ENCODE assay signal across 1 cellular context in the genomic region with DNA sequence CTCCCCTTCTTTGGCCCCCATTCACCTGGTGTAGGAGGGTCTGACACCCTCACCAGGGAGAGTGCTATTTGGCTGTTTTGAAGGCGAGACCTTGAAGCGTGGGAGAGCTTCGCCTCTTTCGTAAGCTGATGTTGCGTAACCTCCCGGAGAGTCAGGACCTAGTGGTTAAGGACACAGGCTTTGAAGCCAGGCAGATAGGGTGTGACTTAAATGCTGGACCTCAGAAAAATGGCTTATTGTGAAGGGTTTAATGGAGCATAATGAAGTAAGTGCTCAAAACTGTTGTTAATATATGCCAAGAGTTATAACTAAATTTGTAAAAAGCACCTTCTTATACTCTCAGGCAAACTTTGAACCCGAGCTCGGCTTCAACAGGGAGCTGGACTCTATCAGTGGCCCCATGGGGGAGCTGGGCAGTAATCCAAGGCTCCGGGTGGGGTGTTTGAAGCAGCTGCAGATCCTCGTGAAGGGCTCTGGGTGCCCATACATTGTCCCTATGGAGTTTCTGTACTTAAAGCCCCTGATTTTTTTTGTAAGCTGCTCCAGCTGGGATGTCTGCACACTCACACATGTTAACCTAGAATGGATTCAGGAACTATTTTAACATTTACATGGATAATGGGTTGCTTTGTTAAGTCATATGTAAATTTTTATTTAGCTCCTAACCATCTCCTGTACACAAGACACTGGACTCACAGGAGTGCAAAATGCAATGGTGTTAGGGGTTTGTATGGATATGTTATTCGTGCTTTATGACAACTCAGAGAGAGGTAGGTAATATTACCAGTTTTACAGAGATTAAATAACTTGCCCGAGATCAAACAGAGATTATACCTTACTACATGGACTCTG.
TF ChIP-seq lines count a peak whose summit lies in the region.

No MANE protein-coding gene starts in this region.

TF ChIP-seq in HepG2, 621 proteins besides CTCF, POLR2A, EP300 and RAD21 (continued from another document and continues in another):
- TF ChIP-seq, protein P1, sequence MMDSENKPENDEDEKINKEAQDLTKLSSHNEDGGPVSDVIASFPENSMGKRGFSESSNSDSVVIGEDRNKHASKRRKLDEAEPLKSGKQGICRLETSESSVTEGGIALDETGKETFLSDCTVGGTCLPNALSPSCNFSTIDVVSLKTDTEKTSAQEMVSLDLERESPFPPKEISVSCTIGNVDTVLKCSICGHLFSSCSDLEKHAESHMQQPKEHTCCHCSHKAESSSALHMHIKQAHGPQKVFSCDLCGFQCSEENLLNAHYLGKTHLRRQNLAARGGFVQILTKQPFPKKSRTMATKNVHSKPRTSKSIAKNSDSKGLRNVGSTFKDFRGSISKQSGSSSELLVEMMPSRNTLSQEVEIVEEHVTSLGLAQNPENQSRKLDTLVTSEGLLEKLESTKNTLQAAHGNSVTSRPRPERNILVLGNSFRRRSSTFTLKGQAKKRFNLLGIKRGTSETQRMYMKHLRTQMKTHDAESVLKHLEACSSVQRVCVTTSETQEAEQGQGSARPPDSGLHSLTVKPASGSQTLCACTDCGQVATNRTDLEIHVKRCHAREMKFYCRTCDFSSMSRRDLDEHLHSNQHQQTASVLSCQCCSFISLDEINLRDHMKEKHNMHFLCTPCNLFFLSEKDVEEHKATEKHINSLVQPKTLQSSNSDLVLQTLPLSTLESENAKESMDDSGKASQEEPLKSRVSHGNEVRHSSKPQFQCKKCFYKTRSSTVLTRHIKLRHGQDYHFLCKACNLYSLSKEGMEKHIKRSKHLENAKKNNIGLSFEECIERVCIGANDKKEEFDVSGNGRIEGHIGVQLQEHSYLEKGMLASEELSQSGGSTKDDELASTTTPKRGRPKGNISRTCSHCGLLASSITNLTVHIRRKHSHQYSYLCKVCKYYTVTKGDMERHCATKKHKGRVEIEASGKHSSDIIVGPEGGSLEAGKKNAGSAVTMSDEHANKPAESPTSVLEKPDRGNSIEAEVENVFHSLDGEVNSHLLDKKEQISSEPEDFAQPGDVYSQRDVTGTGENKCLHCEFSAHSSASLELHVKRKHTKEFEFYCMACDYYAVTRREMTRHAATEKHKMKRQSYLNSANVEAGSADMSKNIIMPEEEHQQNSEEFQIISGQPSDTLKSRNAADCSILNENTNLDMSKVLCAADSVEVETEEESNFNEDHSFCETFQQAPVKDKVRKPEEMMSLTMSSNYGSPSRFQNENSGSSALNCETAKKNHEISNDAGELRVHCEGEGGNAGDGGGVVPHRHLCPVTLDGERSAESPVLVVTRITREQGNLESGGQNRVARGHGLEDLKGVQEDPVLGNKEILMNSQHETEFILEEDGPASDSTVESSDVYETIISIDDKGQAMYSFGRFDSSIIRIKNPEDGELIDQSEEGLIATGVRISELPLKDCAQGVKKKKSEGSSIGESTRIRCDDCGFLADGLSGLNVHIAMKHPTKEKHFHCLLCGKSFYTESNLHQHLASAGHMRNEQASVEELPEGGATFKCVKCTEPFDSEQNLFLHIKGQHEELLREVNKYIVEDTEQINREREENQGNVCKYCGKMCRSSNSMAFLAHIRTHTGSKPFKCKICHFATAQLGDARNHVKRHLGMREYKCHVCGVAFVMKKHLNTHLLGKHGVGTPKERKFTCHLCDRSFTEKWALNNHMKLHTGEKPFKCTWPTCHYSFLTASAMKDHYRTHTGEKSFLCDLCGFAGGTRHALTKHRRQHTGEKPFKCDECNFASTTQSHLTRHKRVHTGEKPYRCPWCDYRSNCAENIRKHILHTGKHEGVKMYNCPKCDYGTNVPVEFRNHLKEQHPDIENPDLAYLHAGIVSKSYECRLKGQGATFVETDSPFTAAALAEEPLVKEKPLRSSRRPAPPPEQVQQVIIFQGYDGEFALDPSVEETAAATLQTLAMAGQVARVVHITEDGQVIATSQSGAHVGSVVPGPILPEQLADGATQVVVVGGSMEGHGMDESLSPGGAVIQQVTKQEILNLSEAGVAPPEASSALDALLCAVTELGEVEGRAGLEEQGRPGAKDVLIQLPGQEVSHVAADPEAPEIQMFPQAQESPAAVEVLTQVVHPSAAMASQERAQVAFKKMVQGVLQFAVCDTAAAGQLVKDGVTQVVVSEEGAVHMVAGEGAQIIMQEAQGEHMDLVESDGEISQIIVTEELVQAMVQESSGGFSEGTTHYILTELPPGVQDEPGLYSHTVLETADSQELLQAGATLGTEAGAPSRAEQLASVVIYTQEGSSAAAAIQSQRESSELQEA (CRISPR knock-in tag; IDR thresholded peaks at IDR 0.05; ENCODE audit: not compliant biosample characterization) = peak; percentile 44
- TF ChIP-seq ZFP37 (CRISPR knock-in tag; IDR thresholded peaks at IDR 0.05; ENCODE audit: borderline replicate concordance) = 0 out of 2 replicates have a peak, but pooled peaks have one; percentile 60
- TF ChIP-seq ZNF138 (CRISPR knock-in tag; IDR thresholded peaks at IDR 0.05; ENCODE audit: low read depth) = 0 out of 2 replicates have a peak, but pooled peaks have one; percentile 87
- peak; percentile 99 for TF ChIP-seq SP5 (CRISPR knock-in tag; IDR thresholded peaks at IDR 0.05; ENCODE audit: borderline replicate concordance, low read depth)
- no peak for TF ChIP-seq ZNF382 (CRISPR knock-in tag; IDR thresholded peaks at IDR 0.05; ENCODE audit: borderline replicate concordance)
- TF ChIP-seq MAF1 (CRISPR knock-in tag; IDR thresholded peaks at IDR 0.05; ENCODE audit: borderline replicate concordance) = no peak
- TF ChIP-seq, protein P2, sequence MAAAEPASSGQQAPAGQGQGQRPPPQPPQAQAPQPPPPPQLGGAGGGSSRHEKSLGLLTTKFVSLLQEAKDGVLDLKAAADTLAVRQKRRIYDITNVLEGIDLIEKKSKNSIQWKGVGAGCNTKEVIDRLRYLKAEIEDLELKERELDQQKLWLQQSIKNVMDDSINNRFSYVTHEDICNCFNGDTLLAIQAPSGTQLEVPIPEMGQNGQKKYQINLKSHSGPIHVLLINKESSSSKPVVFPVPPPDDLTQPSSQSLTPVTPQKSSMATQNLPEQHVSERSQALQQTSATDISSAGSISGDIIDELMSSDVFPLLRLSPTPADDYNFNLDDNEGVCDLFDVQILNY (CRISPR knock-in tag; conservative IDR thresholded peaks at IDR 0.05) = no peak
- TF ChIP-seq ZFP62 (CRISPR knock-in tag; IDR thresholded peaks at IDR 0.05) = no peak
- no peak for TF ChIP-seq SP2 (CRISPR knock-in tag; IDR thresholded peaks at IDR 0.05)
- TF ChIP-seq FOXM1 (CRISPR knock-in tag; IDR thresholded peaks at IDR 0.05) = no peak
- TF ChIP-seq, protein P3, sequence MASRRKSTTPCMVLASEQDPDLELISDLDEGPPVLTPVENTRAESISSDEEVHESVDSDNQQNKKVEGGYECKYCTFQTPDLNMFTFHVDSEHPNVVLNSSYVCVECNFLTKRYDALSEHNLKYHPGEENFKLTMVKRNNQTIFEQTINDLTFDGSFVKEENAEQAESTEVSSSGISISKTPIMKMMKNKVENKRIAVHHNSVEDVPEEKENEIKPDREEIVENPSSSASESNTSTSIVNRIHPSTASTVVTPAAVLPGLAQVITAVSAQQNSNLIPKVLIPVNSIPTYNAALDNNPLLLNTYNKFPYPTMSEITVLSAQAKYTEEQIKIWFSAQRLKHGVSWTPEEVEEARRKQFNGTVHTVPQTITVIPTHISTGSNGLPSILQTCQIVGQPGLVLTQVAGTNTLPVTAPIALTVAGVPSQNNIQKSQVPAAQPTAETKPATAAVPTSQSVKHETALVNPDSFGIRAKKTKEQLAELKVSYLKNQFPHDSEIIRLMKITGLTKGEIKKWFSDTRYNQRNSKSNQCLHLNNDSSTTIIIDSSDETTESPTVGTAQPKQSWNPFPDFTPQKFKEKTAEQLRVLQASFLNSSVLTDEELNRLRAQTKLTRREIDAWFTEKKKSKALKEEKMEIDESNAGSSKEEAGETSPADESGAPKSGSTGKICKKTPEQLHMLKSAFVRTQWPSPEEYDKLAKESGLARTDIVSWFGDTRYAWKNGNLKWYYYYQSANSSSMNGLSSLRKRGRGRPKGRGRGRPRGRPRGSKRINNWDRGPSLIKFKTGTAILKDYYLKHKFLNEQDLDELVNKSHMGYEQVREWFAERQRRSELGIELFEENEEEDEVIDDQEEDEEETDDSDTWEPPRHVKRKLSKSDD (CRISPR knock-in tag; IDR thresholded peaks at IDR 0.05; ENCODE audit: low read depth) = peak; percentile 72; the same call in 1 of the 2 replicates
- 0 out of 2 replicates have a peak, but pooled peaks have one; percentile 45 for TF ChIP-seq ZBTB38 (CRISPR knock-in tag; IDR thresholded peaks at IDR 0.05)
- no peak for TF ChIP-seq FOXK2 (IDR thresholded peaks at IDR 0.05)
- peak; percentile 85 for TF ChIP-seq HMG20B (CRISPR knock-in tag; conservative IDR thresholded peaks at IDR 0.05)
- 0 out of 2 replicates have a peak, but pooled peaks have one; percentile 64 for TF ChIP-seq TSC22D2 (CRISPR knock-in tag; IDR thresholded peaks at IDR 0.05; ENCODE audit: borderline replicate concordance)
- peak; percentile 87; the same call in 1 of the 2 replicates for TF ChIP-seq ZKSCAN8 (CRISPR knock-in tag; IDR thresholded peaks at IDR 0.05; ENCODE audit: borderline replicate concordance)
- TF ChIP-seq HMGA1 (CRISPR knock-in tag; conservative IDR thresholded peaks at IDR 0.05) = no peak
- TF ChIP-seq NFYB (CRISPR knock-in tag; IDR thresholded peaks at IDR 0.05) = 0 out of 2 replicates have a peak, but pooled peaks have one; percentile 36
- peak; percentile 37; the same call in 1 of the 2 replicates for TF ChIP-seq ZBTB8A (CRISPR knock-in tag; IDR thresholded peaks at IDR 0.05; ENCODE audit: borderline replicate concordance, low read depth)
- TF ChIP-seq ZNF780A (CRISPR knock-in tag; IDR thresholded peaks at IDR 0.05) = no peak
- TF ChIP-seq SRSF4 (IDR thresholded peaks at IDR 0.05; ENCODE audit: low read depth, low read length, poor library complexity, severe bottlenecking) = no peak
- TF ChIP-seq ZNF468 (CRISPR knock-in tag; IDR thresholded peaks at IDR 0.05) = no peak
- TF ChIP-seq SAFB2 (CRISPR knock-in tag; IDR thresholded peaks at IDR 0.05; ENCODE audit: borderline replicate concordance, low read depth) = no peak
- peak; percentile 55 for TF ChIP-seq MED8 (CRISPR knock-in tag; IDR thresholded peaks at IDR 0.05; ENCODE audit: insufficient replicate concordance)
- no peak for TF ChIP-seq SUZ12 (IDR thresholded peaks at IDR 0.05; ENCODE audit: low read depth, low read length)
- TF ChIP-seq STAG1 (CRISPR knock-in tag; IDR thresholded peaks at IDR 0.05) = no peak
- no peak; the same call in 1 of the 2 replicates for TF ChIP-seq ZNF790 (CRISPR knock-in tag; IDR thresholded peaks at IDR 0.05; ENCODE audit: borderline replicate concordance)
- TF ChIP-seq NFE2L2 (IDR thresholded peaks at IDR 0.05; ENCODE audit: low read length) = no peak
- TF ChIP-seq, protein P4, sequence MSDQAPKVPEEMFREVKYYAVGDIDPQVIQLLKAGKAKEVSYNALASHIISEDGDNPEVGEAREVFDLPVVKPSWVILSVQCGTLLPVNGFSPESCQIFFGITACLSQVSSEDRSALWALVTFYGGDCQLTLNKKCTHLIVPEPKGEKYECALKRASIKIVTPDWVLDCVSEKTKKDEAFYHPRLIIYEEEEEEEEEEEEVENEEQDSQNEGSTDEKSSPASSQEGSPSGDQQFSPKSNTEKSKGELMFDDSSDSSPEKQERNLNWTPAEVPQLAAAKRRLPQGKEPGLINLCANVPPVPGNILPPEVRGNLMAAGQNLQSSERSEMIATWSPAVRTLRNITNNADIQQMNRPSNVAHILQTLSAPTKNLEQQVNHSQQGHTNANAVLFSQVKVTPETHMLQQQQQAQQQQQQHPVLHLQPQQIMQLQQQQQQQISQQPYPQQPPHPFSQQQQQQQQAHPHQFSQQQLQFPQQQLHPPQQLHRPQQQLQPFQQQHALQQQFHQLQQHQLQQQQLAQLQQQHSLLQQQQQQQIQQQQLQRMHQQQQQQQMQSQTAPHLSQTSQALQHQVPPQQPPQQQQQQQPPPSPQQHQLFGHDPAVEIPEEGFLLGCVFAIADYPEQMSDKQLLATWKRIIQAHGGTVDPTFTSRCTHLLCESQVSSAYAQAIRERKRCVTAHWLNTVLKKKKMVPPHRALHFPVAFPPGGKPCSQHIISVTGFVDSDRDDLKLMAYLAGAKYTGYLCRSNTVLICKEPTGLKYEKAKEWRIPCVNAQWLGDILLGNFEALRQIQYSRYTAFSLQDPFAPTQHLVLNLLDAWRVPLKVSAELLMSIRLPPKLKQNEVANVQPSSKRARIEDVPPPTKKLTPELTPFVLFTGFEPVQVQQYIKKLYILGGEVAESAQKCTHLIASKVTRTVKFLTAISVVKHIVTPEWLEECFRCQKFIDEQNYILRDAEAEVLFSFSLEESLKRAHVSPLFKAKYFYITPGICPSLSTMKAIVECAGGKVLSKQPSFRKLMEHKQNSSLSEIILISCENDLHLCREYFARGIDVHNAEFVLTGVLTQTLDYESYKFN (CRISPR knock-in tag; conservative IDR thresholded peaks at IDR 0.05) = peak; percentile 97
- TF ChIP-seq ELF4 (CRISPR knock-in tag; IDR thresholded peaks at IDR 0.05; ENCODE audit: borderline replicate concordance) = no peak
- TF ChIP-seq PHF21A (CRISPR knock-in tag; IDR thresholded peaks at IDR 0.05) = peak; percentile 98
- no peak for TF ChIP-seq NFIB (CRISPR knock-in tag; IDR thresholded peaks at IDR 0.05; ENCODE audit: borderline replicate concordance)
- peak; percentile 73; the same call in 1 of the 2 replicates for TF ChIP-seq ZNF563 (CRISPR knock-in tag; IDR thresholded peaks at IDR 0.05)
- TF ChIP-seq, protein P5, sequence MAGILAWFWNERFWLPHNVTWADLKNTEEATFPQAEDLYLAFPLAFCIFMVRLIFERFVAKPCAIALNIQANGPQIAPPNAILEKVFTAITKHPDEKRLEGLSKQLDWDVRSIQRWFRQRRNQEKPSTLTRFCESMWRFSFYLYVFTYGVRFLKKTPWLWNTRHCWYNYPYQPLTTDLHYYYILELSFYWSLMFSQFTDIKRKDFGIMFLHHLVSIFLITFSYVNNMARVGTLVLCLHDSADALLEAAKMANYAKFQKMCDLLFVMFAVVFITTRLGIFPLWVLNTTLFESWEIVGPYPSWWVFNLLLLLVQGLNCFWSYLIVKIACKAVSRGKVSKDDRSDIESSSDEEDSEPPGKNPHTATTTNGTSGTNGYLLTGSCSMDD (CRISPR knock-in tag; IDR thresholded peaks at IDR 0.05) = no peak
- no peak for TF ChIP-seq ZNF724P (CRISPR knock-in tag; IDR thresholded peaks at IDR 0.05; ENCODE audit: borderline replicate concordance)
- TF ChIP-seq, protein P6, sequence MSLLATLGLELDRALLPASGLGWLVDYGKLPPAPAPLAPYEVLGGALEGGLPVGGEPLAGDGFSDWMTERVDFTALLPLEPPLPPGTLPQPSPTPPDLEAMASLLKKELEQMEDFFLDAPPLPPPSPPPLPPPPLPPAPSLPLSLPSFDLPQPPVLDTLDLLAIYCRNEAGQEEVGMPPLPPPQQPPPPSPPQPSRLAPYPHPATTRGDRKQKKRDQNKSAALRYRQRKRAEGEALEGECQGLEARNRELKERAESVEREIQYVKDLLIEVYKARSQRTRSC (CRISPR knock-in tag; IDR thresholded peaks at IDR 0.05; ENCODE audit: low read depth) = 0 out of 2 replicates have a peak, but pooled peaks have one; percentile 35
- 0 out of 2 replicates have a peak, but pooled peaks have one; percentile 80 for TF ChIP-seq BRCA1 (CRISPR knock-in tag; IDR thresholded peaks at IDR 0.05)
- TF ChIP-seq ZNF768 (CRISPR knock-in tag; IDR thresholded peaks at IDR 0.05) = no peak; the same call in 1 of the 2 replicates
- TF ChIP-seq ZSCAN20 (CRISPR knock-in tag; IDR thresholded peaks at IDR 0.05; ENCODE audit: borderline replicate concordance) = no peak
- no peak for TF ChIP-seq NRL (CRISPR knock-in tag; IDR thresholded peaks at IDR 0.05; ENCODE audit: borderline replicate concordance)
- TF ChIP-seq ZC3H13 (CRISPR knock-in tag; IDR thresholded peaks at IDR 0.05) = peak; percentile 59; the same call in 1 of the 2 replicates
- no peak for TF ChIP-seq ZNF720 (CRISPR knock-in tag; IDR thresholded peaks at IDR 0.05)
